9 cellular contexts compared by ENCODE assay signal in the genomic region with DNA sequence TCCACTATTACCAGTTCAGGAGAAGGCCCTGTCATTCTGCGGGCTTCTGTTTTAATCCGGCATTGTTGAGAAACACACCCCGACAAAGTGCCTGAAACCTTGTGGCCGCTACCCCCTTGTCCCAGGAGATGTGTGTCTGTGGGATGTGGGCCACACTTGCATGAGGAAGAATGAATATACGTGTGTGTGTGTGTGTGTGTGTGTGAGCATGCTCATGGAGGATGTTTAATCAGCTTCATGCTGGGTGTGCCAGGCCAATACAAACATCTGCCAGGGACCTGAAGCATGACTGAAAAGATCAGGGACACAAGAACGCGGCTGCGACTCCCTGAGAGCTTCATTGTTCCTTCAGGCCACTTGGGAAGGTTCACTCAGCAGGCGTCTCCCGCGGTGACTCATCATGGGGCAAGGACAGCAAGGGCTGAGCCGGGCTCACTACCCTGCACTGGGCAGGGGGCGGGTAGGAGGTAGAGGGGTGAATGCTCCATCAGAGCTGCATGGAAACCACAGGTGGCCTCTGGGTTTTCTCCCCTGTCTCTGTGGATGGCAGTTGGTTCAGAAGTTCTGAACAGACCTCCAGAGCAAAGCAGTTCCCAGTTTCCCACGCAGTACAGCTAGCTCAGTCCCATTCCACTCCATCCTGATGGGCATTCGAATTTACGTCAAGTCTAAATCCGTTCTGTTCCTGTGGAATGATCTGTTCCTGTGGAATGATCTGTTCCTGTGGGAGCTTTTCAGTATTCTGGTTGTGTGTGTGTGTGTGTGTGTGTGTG. TPM values are rescaled to one million over a fixed set of nuclear protein-coding genes. Genes with fewer than 3 reads are reported as not detected.
DNase-seq lines count a peak whose midpoint lies in the region; ATAC-seq and TF ChIP-seq lines count a peak whose summit lies in the region.
"Had no signal": no experiment of that assay in that cellular context is flagged by ENCODE, and none has a peak within 500 bp of the region (broad histone marks: within the 10 kb centered on the region; RNA-seq: fewer than 3 reads in every experiment).

No MANE protein-coding gene starts in this region.

- no peak for ATAC-seq in HG03108 (IDR thresholded peaks at IDR 0.05; ENCODE audit: unreplicated experiment)

- TF ChIP-seq EP300 in sigmoid colon (IDR thresholded peaks at IDR 0.05): peak in 3 of 4 donors; percentile 54 to 90 (median 89)

- H3K36me3 ChIP-seq in hepatocyte (replicated peaks; ENCODE audit: insufficient read depth, low read depth): no peaks in the 10 kb centered on the region
- no peaks in the 10 kb centered on the region for H3K36me3 ChIP-seq in sigmoid colon

- H3K27ac ChIP-seq in hepatocyte: peak overlapping the region; percentile 96
- H3K27ac ChIP-seq in sigmoid colon: peak overlapping the region; percentile 92 to 100 (median 97)

- intact Hi-C loops in sigmoid colon (cut with DNase I): no loop called here

- DNase-seq in NOMO-1 treated with DMSO at 0.1 percent for 48 hours (lab: John Stamatoyannopoulos, UW; ENCODE audit: unreplicated experiment) (peak; percentile 14), NOMO-1 (lab: John Stamatoyannopoulos, UW; ENCODE audit: unreplicated experiment in 2 of 2) (no peak), NCI-H2081 treated with DMSO at 0.1 percent for 48 hours (lab: John Stamatoyannopoulos, UW) (peak; percentile 81), amygdala (lab: John Stamatoyannopoulos, UW) (peak in 33 of 56 donors; percentile 28 to 79 (median 62)), hepatocyte (ENCODE audit: low spot score) (peak; percentile 90), sigmoid colon (peak; percentile 94), HuH-7.5 (ENCODE audit: low spot score) (no peak)
- DNase-seq: DND-41 had no signal

- H2AFZ ChIP-seq in hepatocyte: no peak overlapping the region

- TF ChIP-seq CTCF in hepatocyte (IDR thresholded peaks at IDR 0.05; ENCODE audit: poor library complexity) (no peak), sigmoid colon (IDR thresholded peaks at IDR 0.05) (no peak)

- H3K4me1 ChIP-seq in hepatocyte (ENCODE audit: insufficient read depth) (peaks cover 93% of the 10 kb centered on the region), sigmoid colon (peaks cover 4 to 97% (median 96%) of the 10 kb centered on the region in 4 donors)

- WGBS in hepatocyte (ENCODE audit: low lambda C conversion rate, missing lambda C conversion rate): 46% methylated on average over 17 of the region's 17 CpGs
- WGBS in sigmoid colon, 2 donors: 12 to 39% methylated on average over 17 of the region's 17 CpGs

- peak in 1 of 2 donors; percentile 15 for TF ChIP-seq POLR2A in sigmoid colon (IDR thresholded peaks at IDR 0.05)

- no peaks in the 10 kb centered on the region for H3K27me3 ChIP-seq in hepatocyte
- H3K27me3 ChIP-seq in sigmoid colon: no peaks in the 10 kb centered on the region

- peaks cover 55% of the 10 kb centered on the region for H3K79me2 ChIP-seq in hepatocyte

- no peaks in the 10 kb centered on the region for H3K9me2 ChIP-seq in hepatocyte (replicated peaks; ENCODE audit: insufficient read depth)

- peak overlapping the region; percentile 54 for H3K4me2 ChIP-seq in hepatocyte

- H3K9me3 ChIP-seq in hepatocyte (ENCODE audit: low read depth) (no peaks in the 10 kb centered on the region), sigmoid colon (no peaks in the 10 kb centered on the region)

- H3K4me3 ChIP-seq in hepatocyte (no peak overlapping the region), sigmoid colon (no peak overlapping the region)

- H4K20me1 ChIP-seq in hepatocyte (ENCODE audit: insufficient read depth, poor library complexity, severe bottlenecking): no peaks in the 10 kb centered on the region

RNA-seq across cellular contexts. Expression of gene MALAT1, which starts 7.0 kb away (rescaled TPM):
- 8,000 and 8,677 TPM in 2 replicates for total RNA-seq in hepatocyte
- 16,690 and 29,129 TPM in 2 replicates for polyA plus RNA-seq in hepatocyte
- over 10,000 TPM; 10,511 to 32,672 (median 12,130) TPM for total RNA-seq in sigmoid colon
- 1,000 to 10,000 TPM in 1 of 3 donors, 100 to 1,000 TPM in 1, 1 to 10 TPM in 1; 6.6 to 1,968 (median 374) TPM for polyA plus RNA-seq in sigmoid colon

RNA-seq across cellular contexts. Expression of gene SCYL1, which starts 33.1 kb away (rescaled TPM):
- 80.4 and 83.9 TPM in 2 replicates for total RNA-seq in hepatocyte
- 162 and 167 TPM in 2 replicates for polyA plus RNA-seq in hepatocyte
- total RNA-seq in sigmoid colon: 100 to 1,000 TPM in 1 of 4 donors, 10 to 100 TPM in 3; 67.1 to 100 (median 77.7) TPM
- polyA plus RNA-seq in sigmoid colon: 10 to 100 TPM; 57.3 to 66.1 (median 61.7) TPM

Comparison
In these comparisons a context has a peak if more than half of its experiments do, and no peak if none do; other contexts are left out.
1. DNase-seq: peak in NOMO-1 treated with DMSO at 0.1 percent for 48 hours (single experiment), NCI-H2081 treated with DMSO at 0.1 percent for 48 hours (single experiment), amygdala (33 of 56), hepatocyte (single experiment) and sigmoid colon (single experiment); none in NOMO-1 (0 of 2) and HuH-7.5 (single experiment).